21 cellular contexts compared by ENCODE assay signal in the genomic region with DNA sequence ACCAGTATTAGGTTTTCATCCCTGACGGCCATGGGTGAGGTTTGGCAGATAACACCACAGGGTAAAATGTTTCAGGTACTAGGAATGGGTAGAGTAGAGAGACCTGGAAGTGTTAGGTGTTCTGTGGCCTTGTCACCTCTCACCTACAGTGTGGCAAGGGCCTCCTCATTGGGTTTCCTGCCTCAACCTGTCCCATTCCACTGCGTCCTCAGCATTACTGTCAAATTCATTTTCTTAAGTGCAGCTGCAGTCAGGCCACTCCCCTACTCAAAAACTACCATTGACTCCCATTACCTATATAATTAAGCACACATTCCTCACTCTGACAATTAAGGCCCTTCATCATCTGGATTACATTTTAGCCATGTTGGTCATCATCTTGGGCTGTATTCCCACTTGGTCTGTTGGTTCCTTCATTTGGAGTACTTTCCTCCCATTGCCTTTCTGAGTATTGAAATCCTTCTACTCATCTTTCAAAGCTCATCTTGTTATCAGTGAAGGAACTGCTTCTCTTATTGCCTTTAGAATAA.
DNase-seq lines count a peak whose midpoint lies in the region; ATAC-seq and TF ChIP-seq lines count a peak whose summit lies in the region.
"Had no signal": no experiment of that assay in that cellular context is flagged by ENCODE, and none has a peak within 500 bp of the region (broad histone marks: within the 10 kb centered on the region; RNA-seq: fewer than 3 reads in every experiment).

No MANE protein-coding gene starts in this region.

- H3K9me3 Mint-ChIP-seq in MCF 10A (ENCODE audit: unreplicated experiment) (no peaks in the 10 kb centered on the region), WTC11 (no peaks in the 10 kb centered on the region), memory B cell (no peaks in the 10 kb centered on the region)
- H3K9me3 Mint-ChIP-seq: CD4-positive, alpha-beta T cell; effector memory CD8-positive, alpha-beta T cell; stimulated activated naive CD8-positive, alpha-beta T cell treated with anti-CD3 and anti-CD28 coated beads, Interleukin-15, Interleukin-2, amounts not matched to agents 100 ng/mL and 50 ng/mL, for 24 hours had no signal

- in situ Hi-C loops in G401 (cut with HindIII; ENCODE audit: low sequenced_read_pairs) = no loop called here

- H3K27ac Mint-ChIP-seq in MCF 10A (ENCODE audit: low read depth, unreplicated experiment) (no peak overlapping the region), WTC11 (peak overlapping the region; percentile 25; the same call in 1 of the 2 replicates), memory B cell (peak overlapping the region; percentile 11)
- H3K27ac Mint-ChIP-seq: CD4-positive, alpha-beta T cell; stimulated activated naive CD8-positive, alpha-beta T cell treated with anti-CD3 and anti-CD28 coated beads, Interleukin-15, Interleukin-2, amounts not matched to agents 100 ng/mL and 50 ng/mL, for 24 hours had no signal

- H3K36me3 Mint-ChIP-seq in MCF 10A (ENCODE audit: insufficient read depth, unreplicated experiment) = peaks cover 81% of the 10 kb centered on the region
- peaks cover 45% of the 10 kb centered on the region for H3K36me3 Mint-ChIP-seq in WTC11
- peaks cover 28% of the 10 kb centered on the region for H3K36me3 Mint-ChIP-seq in memory B cell

- DNase-seq in breast epithelium (ENCODE audit: low spot score in 2 of 2) (no peak), MCF 10A (ENCODE audit: unreplicated experiment) (no peak), WTC11 (ENCODE audit: low spot score) (no peak), memory B cell (ENCODE audit: low spot score in 2 of 2) (no peak), G401 (ENCODE audit: low spot score) (no peak), NOMO-1 (lab: John Stamatoyannopoulos, UW; ENCODE audit: unreplicated experiment in 2 of 2) (no peak), NCI-H748 (lab: John Stamatoyannopoulos, UW; ENCODE audit: unreplicated experiment) (no peak)
- DNase-seq: activated CD8-positive, alpha-beta memory T cell treated with anti-CD3 and anti-CD28 coated beads, Interleukin-2, amount 50 U/mL, for 48 hours; activated effector memory CD4-positive, alpha-beta T cell treated with anti-CD3 and anti-CD28 coated beads, Interleukin-2, amount 50 U/mL, for 16 hours; anterior cingulate cortex; CD4-positive, alpha-beta T cell; effector memory CD8-positive, alpha-beta T cell; hippocampal formation; MV-4-11; naive thymus-derived CD4-positive, alpha-beta T cell; pancreas; stimulated activated CD4-positive, alpha-beta T cell treated with anti-CD3 and anti-CD28 coated beads, Interleukin-1b, Interleukin-23, amount 100 ng/mL, for 48 hours; SW 1271 had no signal

- no peaks in the 10 kb centered on the region for H3K27me3 ChIP-seq in breast epithelium
- H3K27me3 ChIP-seq: pancreas had no signal

- H3K27me3 Mint-ChIP-seq in MCF 10A (ENCODE audit: insufficient read depth, unreplicated experiment) (no peaks in the 10 kb centered on the region), WTC11 (ENCODE audit: low read depth) (no peaks in the 10 kb centered on the region), memory B cell (no peaks in the 10 kb centered on the region)
- H3K27me3 Mint-ChIP-seq: CD4-positive, alpha-beta T cell; effector memory CD8-positive, alpha-beta T cell; naive thymus-derived CD4-positive, alpha-beta T cell; stimulated activated naive CD8-positive, alpha-beta T cell treated with anti-CD3 and anti-CD28 coated beads, Interleukin-15, Interleukin-2, amounts not matched to agents 100 ng/mL and 50 ng/mL, for 24 hours had no signal

- no peaks in the 10 kb centered on the region for H3K9me3 ChIP-seq in breast epithelium
- H3K9me3 ChIP-seq: pancreas had no signal

- H3K4me3 ChIP-seq in breast epithelium = no peak overlapping the region
- H3K4me3 ChIP-seq in urinary bladder (ENCODE audit: low read depth, low read length) = no peak overlapping the region
- H3K4me3 ChIP-seq: K562, pancreas had no signal

- TF ChIP-seq POLR2A in breast epithelium (IDR thresholded peaks at IDR 0.05) = no peak

- WGBS in urinary bladder = 69% methylated on average over 2 of the region's 2 CpGs

- no peak for ATAC-seq in WTC11
- ATAC-seq in memory B cell (ENCODE audit: low read depth) = no peak
- ATAC-seq: effector memory CD8-positive, alpha-beta T cell; K562; naive thymus-derived CD4-positive, alpha-beta T cell; pancreas had no signal

- H3K27ac ChIP-seq in breast epithelium = peak overlapping the region; percentile 54 to 73
- H3K27ac ChIP-seq in urinary bladder (ENCODE audit: low read depth) = peak overlapping the region; percentile 48
- H3K27ac ChIP-seq: pancreas had no signal

- CTCF ChIA-PET in MCF 10A (lab: Yijun Ruan, JAX) (interaction anchor here (1.5 kb wide), 1 partner anchor 81 kb away, joined by 4 read pairs; no protein-coding TSS in a partner anchor), WTC11 (lab: Charles Lee) (no interaction called here)

- BruUV-seq in MCF 10A (replicated peaks; lab: Mats Ljungman, UMichigan) = no TSS peak

- H3K36me3 ChIP-seq in breast epithelium (peaks cover 16% of the 10 kb centered on the region), urinary bladder (ENCODE audit: insufficient read depth) (peaks cover 7% of the 10 kb centered on the region)

- no peak for TF ChIP-seq CTCF in breast epithelium (IDR thresholded peaks at IDR 0.05)
- TF ChIP-seq CTCF in MCF 10A (IDR thresholded peaks at IDR 0.05; ENCODE audit: unreplicated experiment) = no peak
- TF ChIP-seq CTCF in WTC11 (IDR thresholded peaks at IDR 0.05) = no peak

- intact Hi-C loops in breast epithelium (cut with DNase I; ENCODE audit: low total_unique reads) (no loop called here), MCF 10A (cut with micrococcal nuclease) (no loop called here)

- H3K4me1 Mint-ChIP-seq in MCF 10A (ENCODE audit: insufficient read depth, unreplicated experiment) = peaks cover 5% of the 10 kb centered on the region
- H3K4me1 Mint-ChIP-seq in WTC11 = peaks cover 5% of the 10 kb centered on the region
- H3K4me1 Mint-ChIP-seq in memory B cell = no peaks in the 10 kb centered on the region

- H3K4me1 ChIP-seq in breast epithelium (no peaks in the 10 kb centered on the region), urinary bladder (ENCODE audit: insufficient read depth) (no peaks in the 10 kb centered on the region)
- H3K4me1 ChIP-seq: pancreas had no signal

- POLR2A ChIA-PET in MCF 10A (lab: Yijun Ruan, JAX) (interaction anchor here (0.7 to 1.4 kb wide), 2 partner anchors 10 to 68 kb away, joined by 3 read pairs; no protein-coding TSS in a partner anchor), WTC11 (lab: Charles Lee) (no interaction called here)

- H3K4me3 Mint-ChIP-seq in MCF 10A (ENCODE audit: unreplicated experiment) = no peak overlapping the region
- no peak overlapping the region for H3K4me3 Mint-ChIP-seq in WTC11
- no peak overlapping the region for H3K4me3 Mint-ChIP-seq in memory B cell
- H3K4me3 Mint-ChIP-seq: CD4-positive, alpha-beta T cell; effector memory CD8-positive, alpha-beta T cell; naive thymus-derived CD4-positive, alpha-beta T cell; stimulated activated naive CD8-positive, alpha-beta T cell treated with anti-CD3 and anti-CD28 coated beads, Interleukin-15, Interleukin-2, amounts not matched to agents 100 ng/mL and 50 ng/mL, for 24 hours had no signal

TF ChIP-seq in WTC11, 78 proteins besides CTCF, POLR2A, EP300 and RAD21 (continues in another document):
- TF ChIP-seq, protein P1, sequence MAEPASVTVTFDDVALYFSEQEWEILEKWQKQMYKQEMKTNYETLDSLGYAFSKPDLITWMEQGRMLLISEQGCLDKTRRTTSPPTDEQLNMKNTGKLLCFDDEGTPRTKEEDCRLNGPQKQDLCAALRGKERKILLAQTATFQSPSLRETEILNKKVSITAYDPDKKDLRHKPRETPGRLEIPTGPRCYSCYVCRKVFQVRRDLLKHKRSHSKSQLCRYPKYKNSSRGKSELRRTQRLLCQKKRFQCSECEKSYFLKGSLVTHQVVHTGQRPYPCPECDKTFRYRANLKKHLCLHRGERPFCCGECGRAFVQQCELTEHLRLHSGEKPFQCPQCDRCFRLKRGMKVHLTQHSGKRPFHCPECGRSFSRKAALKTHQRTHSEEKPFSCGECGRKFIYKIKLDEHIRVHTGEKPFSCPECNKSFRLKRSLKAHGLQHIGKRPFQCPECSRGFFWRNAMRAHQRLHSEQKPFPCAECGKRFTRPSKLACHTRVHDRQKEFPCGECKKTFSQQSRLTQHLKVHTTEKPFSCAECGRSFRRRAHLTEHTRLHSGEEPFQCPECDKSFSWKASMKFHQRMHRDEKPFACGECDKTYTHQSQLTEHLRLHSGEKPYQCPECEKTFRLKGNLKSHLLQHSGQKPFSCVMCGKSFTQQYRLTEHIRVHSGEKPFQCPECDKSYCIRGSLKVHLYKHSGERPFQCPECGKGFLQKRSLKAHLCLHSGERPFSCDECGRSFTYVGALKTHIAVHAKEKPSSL (CRISPR knock-in tag; conservative IDR thresholded peaks at IDR 0.05) = no peak
- TF ChIP-seq, protein P2, sequence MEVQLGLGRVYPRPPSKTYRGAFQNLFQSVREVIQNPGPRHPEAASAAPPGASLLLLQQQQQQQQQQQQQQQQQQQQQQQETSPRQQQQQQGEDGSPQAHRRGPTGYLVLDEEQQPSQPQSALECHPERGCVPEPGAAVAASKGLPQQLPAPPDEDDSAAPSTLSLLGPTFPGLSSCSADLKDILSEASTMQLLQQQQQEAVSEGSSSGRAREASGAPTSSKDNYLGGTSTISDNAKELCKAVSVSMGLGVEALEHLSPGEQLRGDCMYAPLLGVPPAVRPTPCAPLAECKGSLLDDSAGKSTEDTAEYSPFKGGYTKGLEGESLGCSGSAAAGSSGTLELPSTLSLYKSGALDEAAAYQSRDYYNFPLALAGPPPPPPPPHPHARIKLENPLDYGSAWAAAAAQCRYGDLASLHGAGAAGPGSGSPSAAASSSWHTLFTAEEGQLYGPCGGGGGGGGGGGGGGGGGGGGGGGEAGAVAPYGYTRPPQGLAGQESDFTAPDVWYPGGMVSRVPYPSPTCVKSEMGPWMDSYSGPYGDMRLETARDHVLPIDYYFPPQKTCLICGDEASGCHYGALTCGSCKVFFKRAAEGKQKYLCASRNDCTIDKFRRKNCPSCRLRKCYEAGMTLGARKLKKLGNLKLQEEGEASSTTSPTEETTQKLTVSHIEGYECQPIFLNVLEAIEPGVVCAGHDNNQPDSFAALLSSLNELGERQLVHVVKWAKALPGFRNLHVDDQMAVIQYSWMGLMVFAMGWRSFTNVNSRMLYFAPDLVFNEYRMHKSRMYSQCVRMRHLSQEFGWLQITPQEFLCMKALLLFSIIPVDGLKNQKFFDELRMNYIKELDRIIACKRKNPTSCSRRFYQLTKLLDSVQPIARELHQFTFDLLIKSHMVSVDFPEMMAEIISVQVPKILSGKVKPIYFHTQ (CRISPR knock-in tag; IDR thresholded peaks at IDR 0.05) = no peak
- TF ChIP-seq, protein P3, sequence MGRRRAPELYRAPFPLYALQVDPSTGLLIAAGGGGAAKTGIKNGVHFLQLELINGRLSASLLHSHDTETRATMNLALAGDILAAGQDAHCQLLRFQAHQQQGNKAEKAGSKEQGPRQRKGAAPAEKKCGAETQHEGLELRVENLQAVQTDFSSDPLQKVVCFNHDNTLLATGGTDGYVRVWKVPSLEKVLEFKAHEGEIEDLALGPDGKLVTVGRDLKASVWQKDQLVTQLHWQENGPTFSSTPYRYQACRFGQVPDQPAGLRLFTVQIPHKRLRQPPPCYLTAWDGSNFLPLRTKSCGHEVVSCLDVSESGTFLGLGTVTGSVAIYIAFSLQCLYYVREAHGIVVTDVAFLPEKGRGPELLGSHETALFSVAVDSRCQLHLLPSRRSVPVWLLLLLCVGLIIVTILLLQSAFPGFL (CRISPR knock-in tag; IDR thresholded peaks at IDR 0.05; ENCODE audit: borderline replicate concordance) = no peak
